1 cellular context compared by ENCODE assay signal in genomic region chr1:91732291-91732953, GRCh38.
TF ChIP-seq lines count a peak whose summit lies in the region.

No MANE protein-coding gene starts in this region.

TF ChIP-seq in GM23338, 12 proteins besides CTCF, POLR2A, EP300 and RAD21 (continued from another document):
- TF ChIP-seq REST (IDR thresholded peaks at IDR 0.05; ENCODE audit: unreplicated experiment): no peak
- TF ChIP-seq ZNF114 (CRISPR knock-in tag; IDR thresholded peaks at IDR 0.05): no peak
- no peak for TF ChIP-seq JUNB (IDR thresholded peaks at IDR 0.05; ENCODE audit: unreplicated experiment)
- no peak for TF ChIP-seq CREB1 (CRISPR knock-in tag; IDR thresholded peaks at IDR 0.05; ENCODE audit: low read depth)
- TF ChIP-seq ETS1 (IDR thresholded peaks at IDR 0.05): no peak
TF ChIP-seq in GM23338: peak in this region for 0.
